Comparison of ENCODE assay signal across 24 cellular contexts in the genomic region with DNA sequence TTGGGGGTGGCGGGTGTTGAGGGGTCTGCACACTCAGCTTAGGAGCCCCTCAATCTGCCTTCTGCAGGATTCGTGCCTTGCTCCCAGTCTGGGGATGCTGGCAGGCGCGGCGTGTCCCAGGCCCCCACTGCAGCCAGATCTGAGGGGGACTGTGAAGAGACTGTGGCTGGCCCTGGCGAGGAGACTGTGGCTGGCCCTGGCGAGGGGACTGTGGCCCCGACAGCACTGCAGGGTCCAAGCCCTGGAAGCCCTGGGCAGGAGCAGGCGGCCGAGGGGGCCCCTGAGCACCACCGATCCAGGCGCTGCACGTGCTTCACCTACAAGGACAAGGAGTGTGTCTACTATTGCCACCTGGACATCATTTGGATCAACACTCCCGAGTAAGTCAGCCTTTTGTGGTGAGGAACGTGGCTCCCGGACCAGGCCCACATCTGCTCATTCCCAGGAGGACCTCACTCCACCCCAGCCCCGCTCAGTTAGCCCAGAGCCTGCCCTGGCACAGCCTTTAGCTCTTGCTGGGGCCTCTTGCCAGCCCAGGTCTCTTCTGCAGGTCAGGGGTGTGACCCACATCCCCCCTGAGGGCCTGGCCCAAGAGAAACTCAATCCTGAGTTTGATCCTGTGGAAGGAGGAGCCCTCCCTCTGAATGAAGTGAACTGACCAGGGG. TPM values are rescaled to one million over a fixed set of nuclear protein-coding genes. Genes with fewer than 3 reads are reported as not detected.
"Had no signal": no experiment of that assay in that cellular context is flagged by ENCODE, and none has a peak within 500 bp of the region (broad histone marks: within the 10 kb centered on the region; RNA-seq: fewer than 3 reads in every experiment).

No MANE protein-coding gene starts in this region.

- H3K9me3 ChIP-seq: body of pancreas, gastroesophageal sphincter, heart right ventricle, prostate gland, right atrium auricular region, SK-N-SH, tibial artery, uterus had no signal

- H3K4me3 ChIP-seq: body of pancreas, coronary artery, right atrium auricular region, tibial artery, uterus had no signal

- H3K36me3 Mint-ChIP-seq: activated naive CD8-positive, alpha-beta T cell treated with anti-CD3 and anti-CD28 coated beads for 36 hours; T-cell had no signal

- H3K27me3 ChIP-seq: body of pancreas, uterus had no signal

- H3K9me3 Mint-ChIP-seq: activated naive CD8-positive, alpha-beta T cell treated with anti-CD3 and anti-CD28 coated beads for 36 hours; activated T-helper 1 cell treated with anti-CD3 and anti-CD28 coated beads, Interleukin-12 subunit alpha, Interleukin-12 subunit beta, Interleukin-2, Interleukin-4 antibody, amounts not matched to agents 30 ng/mL and 10 ng/mL and 1 ng/mL, durations not matched to agents 14 hours and 24 hours and 36 hours; nephron progenitor cell; T-cell had no signal

- H3K4me3 Mint-ChIP-seq: activated naive CD8-positive, alpha-beta T cell treated with anti-CD3 and anti-CD28 coated beads for 36 hours; activated T-helper 1 cell treated with anti-CD3 and anti-CD28 coated beads, Interleukin-12 subunit alpha, Interleukin-12 subunit beta, Interleukin-2, Interleukin-4 antibody, amounts not matched to agents 30 ng/mL and 10 ng/mL and 1 ng/mL, durations not matched to agents 14 hours and 24 hours and 36 hours had no signal

- ATAC-seq: activated CD4-positive, CD25-positive, alpha-beta regulatory T cell treated with anti-CD3 and anti-CD28 coated beads, Interleukin-2, amount 50 U/mL, for 24 hours; gastroesophageal sphincter; heart right ventricle; T-cell had no signal

- H3K4me2 ChIP-seq: SK-N-SH had no signal

- H3K27ac Mint-ChIP-seq: activated naive CD8-positive, alpha-beta T cell treated with anti-CD3 and anti-CD28 coated beads for 36 hours; activated T-helper 1 cell treated with anti-CD3 and anti-CD28 coated beads, Interleukin-12 subunit alpha, Interleukin-12 subunit beta, Interleukin-2, Interleukin-4 antibody, amounts not matched to agents 30 ng/mL and 10 ng/mL and 1 ng/mL, durations not matched to agents 14 hours and 24 hours and 36 hours; nephron progenitor cell; T-cell had no signal

- H3K9ac ChIP-seq: SK-N-SH had no signal

- DNase-seq: activated naive CD4-positive, alpha-beta T cell; activated naive CD8-positive, alpha-beta T cell treated with anti-CD3 and anti-CD28 coated beads for 36 hours; amniotic stem cell; body of pancreas; central memory CD4-positive, alpha-beta T cell; heart right ventricle; stimulated activated CD4-positive, alpha-beta T cell treated with anti-CD3 and anti-CD28 coated beads, Interleukin-12 subunit alpha, Interleukin-12 subunit beta, amount 100 ng/mL, for 4 hours; stimulated activated CD4-positive, alpha-beta T cell treated with anti-CD3 and anti-CD28 coated beads, Interleukin-1b, Interleukin-23, amount 100 ng/mL, for 48 hours; stimulated activated CD8-positive, alpha-beta memory T cell treated with anti-CD3 and anti-CD28 coated beads, Interleukin-4, amount 100 ng/mL, for 48 hours; stimulated activated naive CD4-positive, alpha-beta T cell; substantia nigra; T-cell; T-helper 9 cell; tibial artery; uterus had no signal

- H3K27ac ChIP-seq: coronary artery, heart right ventricle, prostate gland, right atrium auricular region, tibial artery, uterus had no signal

- H3K4me1 ChIP-seq: prostate gland, uterus had no signal

- H3K36me3 ChIP-seq: gastroesophageal sphincter, heart right ventricle, prostate gland, right atrium auricular region, tibial artery, uterus had no signal

RNA-seq across cellular contexts. Expression of gene EDN3, which starts 1.1 kb away (rescaled TPM):
- total RNA-seq: activated naive CD8-positive, alpha-beta T cell treated with anti-CD3 and anti-CD28 coated beads for 36 hours; activated T-helper 1 cell treated with anti-CD3 and anti-CD28 coated beads, Interleukin-12 subunit alpha, Interleukin-12 subunit beta, Interleukin-2, Interleukin-4 antibody, amounts not matched to agents 30 ng/mL and 10 ng/mL and 1 ng/mL, durations not matched to agents 14 hours and 24 hours and 36 hours; osteoblast; right atrium auricular region had no signal
